Comparison of ENCODE assay signal across 5 cellular contexts in the genomic region with DNA sequence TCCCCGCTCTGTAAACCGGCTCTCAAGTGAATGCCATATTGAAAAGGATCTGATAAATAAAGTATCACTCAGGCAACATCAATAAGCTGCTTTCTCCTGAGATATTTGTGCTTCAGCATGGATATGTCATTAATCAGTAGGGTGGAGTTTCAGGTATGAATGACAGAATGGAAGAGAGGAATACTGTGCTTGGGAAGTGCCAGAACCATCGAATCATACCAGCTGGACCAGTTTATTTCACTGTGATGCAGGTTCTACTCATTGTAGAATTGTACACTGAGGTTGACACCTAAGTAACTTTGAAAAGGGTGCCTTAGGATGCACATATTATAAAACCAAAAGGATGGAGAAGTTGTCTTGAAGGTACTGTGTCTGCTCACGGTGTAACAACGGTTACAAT.
"Had no signal": no experiment of that assay in that cellular context is flagged by ENCODE, and none has a peak within 500 bp of the region (broad histone marks: within the 10 kb centered on the region; RNA-seq: fewer than 3 reads in every experiment).

No MANE protein-coding gene starts in this region.

- H3K4me3 ChIP-seq: GM23248, K562 had no signal

- H2AFZ ChIP-seq: GM23248 had no signal

- H3K27ac ChIP-seq: GM23248 had no signal

- H3K4me3 Mint-ChIP-seq: H9 had no signal

- H3K27ac Mint-ChIP-seq: H9 had no signal

- DNase-seq: GM23248, H9, HCEC 1CT, IMR-90 had no signal

- H3K9ac ChIP-seq: GM23248 had no signal

- ATAC-seq: K562 had no signal
